ENCODE assay signal across 1 cellular context in genomic region chr7:64945481-64945756, GRCh38.
TF ChIP-seq lines count a peak whose summit lies in the region.

No MANE protein-coding gene starts in this region.

TF ChIP-seq in HepG2, 621 proteins besides CTCF, POLR2A, EP300 and RAD21 (continued from another document):
- TF ChIP-seq PRDM10 (CRISPR knock-in tag; IDR thresholded peaks at IDR 0.05; ENCODE audit: low read depth) (no peak), ARNTL (CRISPR knock-in tag; IDR thresholded peaks at IDR 0.05) (no peak), SRF (IDR thresholded peaks at IDR 0.05; ENCODE audit: low read depth, low read length) (no peak), TRIM22 (IDR thresholded peaks at IDR 0.05) (no peak)
